25 cellular contexts compared by ENCODE assay signal in genomic region chr12:127823801-127824200, GRCh38.
"Had no signal": no experiment of that assay in that cellular context is flagged by ENCODE, and none has a peak within 500 bp of the region (broad histone marks: within the 10 kb centered on the region; RNA-seq: fewer than 3 reads in every experiment).

No MANE protein-coding gene starts in this region.

- H3K27me3 ChIP-seq: colonic mucosa, esophagus squamous epithelium, gastroesophageal sphincter, neural progenitor cell, pancreas, stomach, thyroid gland had no signal

- H3K27me3 Mint-ChIP-seq: memory B cell; natural killer cell treated with Interleukin-12 subunit alpha and Interleukin-12 subunit beta and Interleukin-15 and Interleukin-18, amount 100 ng/mL, for 72 hours had no signal

- H3K4me3 ChIP-seq: colonic mucosa, esophagus squamous epithelium, gastroesophageal sphincter, left ventricle myocardium inferior, lower lobe of right lung, neural progenitor cell, pancreas, stomach, thyroid gland had no signal

- H3K4me2 ChIP-seq: neural progenitor cell had no signal

- H3K4me1 ChIP-seq: colonic mucosa, esophagus squamous epithelium, lower lobe of right lung, neural progenitor cell, pancreas had no signal

- H3K36me3 ChIP-seq: colonic mucosa, esophagus squamous epithelium, gastroesophageal sphincter, left ventricle myocardium inferior, lower lobe of right lung, neural progenitor cell, pancreas, stomach, thyroid gland had no signal

- FAIRE-seq: kidney, pancreas, small intestine, urothelium cell line had no signal

- H3K4me1 Mint-ChIP-seq: memory B cell had no signal

- H3K9me3 Mint-ChIP-seq: type B pancreatic cell had no signal

- ATAC-seq: gastroesophageal sphincter; lower lobe of right lung; natural killer cell treated with Interleukin-12 subunit alpha and Interleukin-12 subunit beta and Interleukin-15 and Interleukin-18, amount 100 ng/mL, for 72 hours; pancreas had no signal

- H2AFZ ChIP-seq: neural progenitor cell had no signal

- DNase-seq: colonic mucosa; dermis blood vessel endothelial cell; effector memory CD4-positive, alpha-beta T cell; esophagus squamous epithelium; foreskin fibroblast; kidney; left cardiac atrium; left ventricle myocardium inferior; lower lobe of right lung; nucleus accumbens; pancreas; right cardiac atrium; small intestine; stimulated activated CD4-positive, alpha-beta T cell treated with anti-CD3 and anti-CD28 coated beads, Interleukin-12 subunit alpha, Interleukin-12 subunit beta, amount 100 ng/mL, for 4 hours; stimulated activated naive CD4-positive, alpha-beta T cell; stomach; thyroid gland had no signal

- H3K27ac Mint-ChIP-seq: memory B cell; natural killer cell treated with Interleukin-12 subunit alpha and Interleukin-12 subunit beta and Interleukin-15 and Interleukin-18, amount 100 ng/mL, for 72 hours; progenitor cell of endocrine pancreas; type B pancreatic cell had no signal

- H3K9ac ChIP-seq: neural progenitor cell had no signal

- H3K4me3 Mint-ChIP-seq: memory B cell; natural killer cell treated with Interleukin-12 subunit alpha and Interleukin-12 subunit beta and Interleukin-15 and Interleukin-18, amount 100 ng/mL, for 72 hours; neural progenitor cell; type B pancreatic cell had no signal

- H3K27ac ChIP-seq: colonic mucosa, epithelial cell of prostate, esophagus squamous epithelium, lower lobe of right lung, neural progenitor cell, pancreas, stomach had no signal

- H3K9me3 ChIP-seq: colonic mucosa, gastroesophageal sphincter, left ventricle myocardium inferior, lower lobe of right lung, pancreas, thyroid gland had no signal

- H3K36me3 Mint-ChIP-seq: memory B cell; natural killer cell treated with Interleukin-12 subunit alpha and Interleukin-12 subunit beta and Interleukin-15 and Interleukin-18, amount 100 ng/mL, for 72 hours; neural progenitor cell; type B pancreatic cell had no signal
